Comparison of ENCODE assay signal across 28 cellular contexts in genomic region chr12:52790427-52791270, GRCh38. TPM values are rescaled to one million over a fixed set of nuclear protein-coding genes. Genes with fewer than 3 reads are reported as not detected.
A peak's percentile ranks its signal among the peaks of the same experiment; 100 is the strongest.
DNase-seq lines count a peak whose midpoint lies in the region; ATAC-seq and TF ChIP-seq lines count a peak whose summit lies in the region.
"Had no signal": no experiment of that assay in that cellular context is flagged by ENCODE, and none has a peak within 500 bp of the region (broad histone marks: within the 10 kb centered on the region; RNA-seq: fewer than 3 reads in every experiment).

No MANE protein-coding gene starts in this region.

- CTCF ChIA-PET in GM10248 (lab: Yijun Ruan, JAX) = interaction anchor here (0.9 kb wide), 1 partner anchor 10 kb away, joined by 4 read pairs; no protein-coding TSS in a partner anchor

- H3K4me1 ChIP-seq in endodermal cell (ENCODE audit: control insufficient read depth, insufficient read depth, low read length) = no peaks in the 10 kb centered on the region
- H3K4me1 ChIP-seq in spleen = peaks cover 0 to 9% (median 3%) of the 10 kb centered on the region in 6 donors

- TF ChIP-seq CTCF in endodermal cell (conservative IDR thresholded peaks at IDR 0.05) = peak; percentile 13
- no peak for TF ChIP-seq CTCF in spleen (IDR thresholded peaks at IDR 0.05 in 8 of 11, conservative IDR thresholded peaks at IDR 0.05 in 3 of 11)
- no peak for TF ChIP-seq CTCF in GM10248 (IDR thresholded peaks at IDR 0.05; ENCODE audit: control extremely low read depth, extremely low read depth, low read depth, missing control alignments)

- WGBS in endodermal cell (ENCODE audit: insufficient coverage in 1 of 2, insufficient read length in 1 of 2), 2 experiments = 89 to 92% methylated on average over 17 to 19 of the region's 19 CpGs
- 66 to 83% (median 69%) methylated on average over 9 to 19 of the region's 19 CpGs for WGBS in spleen, 5 donors

- no peak for DNase-seq in activated naive CD4-positive, alpha-beta T cell treated with anti-CD3 and anti-CD28 coated beads, Interleukin-2, amount 50 U/mL, for 72 hours (ENCODE audit: low spot score in 2 of 2)
- DNase-seq in endodermal cell (no peak), spleen (peak; percentile 65), GM10248 (ENCODE audit: extremely low spot score) (no peak), NCI-H1694 treated with DMSO at 0.1 percent for 48 hours (lab: John Stamatoyannopoulos, UW) (no peak)
- DNase-seq: activated CD4-positive, alpha-beta T cell treated with anti-CD3 and anti-CD28 coated beads, Interleukin-2, amount 10 ng/mL, durations not matched to agents 24 days and 14 days; COR-L47; HFFc6; NCI-H446 treated with DMSO at 0.1 percent for 48 hours; SHP77 treated with DMSO at 0.1 percent for 48 hours; stimulated activated naive CD4-positive, alpha-beta T cell; SW 1271; T-helper 9 cell had no signal

- no peak for TF ChIP-seq POLR2A in spleen (IDR thresholded peaks at IDR 0.05)

- peak overlapping the region; percentile 8 for H3K4me3 Mint-ChIP-seq in activated naive CD4-positive, alpha-beta T cell treated with anti-CD3 and anti-CD28 coated beads, Interleukin-2, amount 50 U/mL, for 24 hours
- peak overlapping the region; percentile 7 for H3K4me3 Mint-ChIP-seq in endodermal cell
- H3K4me3 Mint-ChIP-seq: activated CD4-positive, alpha-beta T cell treated with anti-CD3 and anti-CD28 coated beads, Interleukin-2, amount 10 ng/mL, durations not matched to agents 24 days and 14 days; activated naive CD8-positive, alpha-beta T cell; HFFc6; memory B cell; neural crest cell had no signal

- H3K36me3 ChIP-seq in endodermal cell (ENCODE audit: control insufficient read depth, insufficient read depth, low read length) = no peaks in the 10 kb centered on the region
- no peaks in the 10 kb centered on the region for H3K36me3 ChIP-seq in spleen
- H3K36me3 ChIP-seq: Peyer's patch had no signal

- H3K27ac Mint-ChIP-seq in activated naive CD4-positive, alpha-beta T cell treated with anti-CD3 and anti-CD28 coated beads, Interleukin-2, amount 50 U/mL, for 24 hours = no peak overlapping the region
- H3K27ac Mint-ChIP-seq in activated naive CD4-positive, alpha-beta T cell treated with anti-CD3 and anti-CD28 coated beads, Interleukin-2, amount 50 U/mL, for 72 hours = no peak overlapping the region
- no peak overlapping the region for H3K27ac Mint-ChIP-seq in endodermal cell
- H3K27ac Mint-ChIP-seq: activated CD4-positive, alpha-beta T cell treated with anti-CD3 and anti-CD28 coated beads, Interleukin-2, amount 10 ng/mL, durations not matched to agents 24 days and 14 days; activated naive CD8-positive, alpha-beta T cell; HFFc6; memory B cell had no signal

- intact Hi-C loops in spleen (cut with DNase I; ENCODE audit: low total_unique reads) = no loop called here

- peaks cover 3% of the 10 kb centered on the region for H3K9me3 Mint-ChIP-seq in activated naive CD4-positive, alpha-beta T cell treated with anti-CD3 and anti-CD28 coated beads, Interleukin-2, amount 50 U/mL, for 24 hours
- no peaks in the 10 kb centered on the region for H3K9me3 Mint-ChIP-seq in activated naive CD4-positive, alpha-beta T cell treated with anti-CD3 and anti-CD28 coated beads, Interleukin-2, amount 50 U/mL, for 72 hours
- H3K9me3 Mint-ChIP-seq in endodermal cell = no peaks in the 10 kb centered on the region
- H3K9me3 Mint-ChIP-seq: activated CD4-positive, alpha-beta T cell treated with anti-CD3 and anti-CD28 coated beads, Interleukin-2, amount 10 ng/mL, durations not matched to agents 24 days and 14 days; HFFc6; neural crest cell had no signal

- POLR2A ChIA-PET in GM10248 (lab: Yijun Ruan, JAX) = no interaction called here

- no peak for ATAC-seq in activated naive CD4-positive, alpha-beta T cell treated with anti-CD3 and anti-CD28 coated beads, Interleukin-2, amount 50 U/mL, for 72 hours
- ATAC-seq: left lobe of liver had no signal

- H3K4me3 ChIP-seq in endodermal cell (ENCODE audit: low read length) = no peak overlapping the region
- no peak overlapping the region for H3K4me3 ChIP-seq in spleen
- H3K4me3 ChIP-seq: Peyer's patch had no signal

- no peaks in the 10 kb centered on the region for H3K9me3 ChIP-seq in endodermal cell (ENCODE audit: control insufficient read depth, low read length)
- no peaks in the 10 kb centered on the region for H3K9me3 ChIP-seq in spleen
- H3K9me3 ChIP-seq: Peyer's patch had no signal

- no peak overlapping the region for H3K9ac ChIP-seq in endodermal cell (ENCODE audit: extremely low read depth, low read length, poor library complexity, severe bottlenecking)

- H3K27me3 ChIP-seq in endodermal cell (ENCODE audit: control insufficient read depth, insufficient read depth, low read length, poor library complexity, severe bottlenecking) (no peaks in the 10 kb centered on the region), spleen (replicated peaks in 1 of 7) (peaks cover 0 to 48% (median 17%) of the 10 kb centered on the region in 7 donors)
- H3K27me3 ChIP-seq: Peyer's patch had no signal

- H3K4me1 Mint-ChIP-seq in activated naive CD4-positive, alpha-beta T cell treated with anti-CD3 and anti-CD28 coated beads, Interleukin-2, amount 50 U/mL, for 24 hours = peaks cover 32% of the 10 kb centered on the region
- no peaks in the 10 kb centered on the region for H3K4me1 Mint-ChIP-seq in endodermal cell
- H3K4me1 Mint-ChIP-seq: neural crest cell had no signal

- H3K27ac ChIP-seq in endodermal cell (ENCODE audit: low read depth, low read length) = no peak overlapping the region
- no peak overlapping the region for H3K27ac ChIP-seq in spleen
- H3K27ac ChIP-seq: 22Rv1, C4-2B, Peyer's patch had no signal

- peaks cover 3% of the 10 kb centered on the region for H3K36me3 Mint-ChIP-seq in activated naive CD4-positive, alpha-beta T cell treated with anti-CD3 and anti-CD28 coated beads, Interleukin-2, amount 50 U/mL, for 24 hours
- H3K36me3 Mint-ChIP-seq in activated naive CD4-positive, alpha-beta T cell treated with anti-CD3 and anti-CD28 coated beads, Interleukin-2, amount 50 U/mL, for 72 hours = no peaks in the 10 kb centered on the region
- no peaks in the 10 kb centered on the region for H3K36me3 Mint-ChIP-seq in endodermal cell (ENCODE audit: low read depth)
- H3K36me3 Mint-ChIP-seq: activated naive CD8-positive, alpha-beta T cell; memory B cell had no signal

- peaks cover 15% of the 10 kb centered on the region for H3K27me3 Mint-ChIP-seq in activated naive CD4-positive, alpha-beta T cell treated with anti-CD3 and anti-CD28 coated beads, Interleukin-2, amount 50 U/mL, for 24 hours
- H3K27me3 Mint-ChIP-seq in endodermal cell (ENCODE audit: insufficient read depth) = peaks cover 30% of the 10 kb centered on the region

RNA-seq across cellular contexts. Expression of gene KRT3, which starts 5.3 kb away (rescaled TPM):
- total RNA-seq in activated naive CD4-positive, alpha-beta T cell treated with anti-CD3 and anti-CD28 coated beads, Interleukin-2, amount 50 U/mL, for 72 hours = under 1 TPM in 1 of 2 donors, not detected in 1; 0.09 TPM
- not detected for total RNA-seq in endodermal cell
- not detected for polyA plus RNA-seq in endodermal cell (2013, experiment 1 of 2)
- not detected for polyA plus RNA-seq in endodermal cell (2013, experiment 2 of 2)
- not detected for total RNA-seq in spleen
- polyA plus RNA-seq in spleen = not detected
- total RNA-seq: activated CD8-positive, alpha-beta memory T cell treated with anti-CD3 and anti-CD28 coated beads for 36 hours; G401; HFFc6; left lobe of liver; neural crest cell; Peyer's patch; temporal lobe; ureter had no signal
- polyA plus RNA-seq: small intestine had no signal

RNA-seq across cellular contexts. Expression of gene KRT76, which starts 13.5 kb away (rescaled TPM):
- total RNA-seq in activated naive CD4-positive, alpha-beta T cell treated with anti-CD3 and anti-CD28 coated beads, Interleukin-2, amount 50 U/mL, for 72 hours = not detected
- total RNA-seq in endodermal cell (not detected), spleen (not detected)
- not detected for polyA plus RNA-seq in endodermal cell (2013, experiment 1 of 2)
- polyA plus RNA-seq in endodermal cell (2013, experiment 2 of 2) = not detected
- not detected for polyA plus RNA-seq in spleen
- total RNA-seq: activated CD4-positive, alpha-beta T cell treated with anti-CD3 and anti-CD28 coated beads, Interleukin-2, amount 10 ng/mL, durations not matched to agents 24 days and 14 days; activated CD8-positive, alpha-beta memory T cell treated with anti-CD3 and anti-CD28 coated beads for 36 hours; bronchial epithelial cell; G401; glomerular endothelial cell; HFFc6; left lobe of liver; neural crest cell; Peyer's patch; temporal lobe; ureter had no signal
- polyA plus RNA-seq: small intestine had no signal

RNA-seq across cellular contexts. Expression of gene KRT4, which starts 23.3 kb away (rescaled TPM):
- total RNA-seq in activated naive CD4-positive, alpha-beta T cell treated with anti-CD3 and anti-CD28 coated beads, Interleukin-2, amount 50 U/mL, for 72 hours = not detected
- total RNA-seq in endodermal cell = not detected
- polyA plus RNA-seq in endodermal cell (2013, experiment 1 of 2) = not detected
- polyA plus RNA-seq in endodermal cell (2013, experiment 2 of 2) = not detected
- under 1 TPM in 1 of 7 donors, not detected in 6; 0.37 TPM for total RNA-seq in spleen
- polyA plus RNA-seq in spleen = 1 to 10 TPM in 2 of 3 donors, under 1 TPM in 1; 0.55 to 3.4 (median 1.4) TPM
- total RNA-seq: activated CD4-positive, alpha-beta T cell treated with anti-CD3 and anti-CD28 coated beads, Interleukin-2, amount 10 ng/mL, durations not matched to agents 24 days and 14 days; activated CD8-positive, alpha-beta memory T cell treated with anti-CD3 and anti-CD28 coated beads for 36 hours; G401; glomerular endothelial cell; left lobe of liver; neural crest cell; Peyer's patch; temporal lobe had no signal

RNA-seq across cellular contexts. Expression of gene KRT79, which starts 43.5 kb away (rescaled TPM):
- under 1 TPM; 0.12 to 0.25 TPM for total RNA-seq in activated naive CD4-positive, alpha-beta T cell treated with anti-CD3 and anti-CD28 coated beads, Interleukin-2, amount 50 U/mL, for 72 hours
- total RNA-seq in endodermal cell (not detected), spleen (under 1 TPM in 1 of 7 donors, not detected in 6; 0.37 TPM)
- polyA plus RNA-seq in endodermal cell (2013, experiment 1 of 2) = not detected
- polyA plus RNA-seq in endodermal cell (2013, experiment 2 of 2) = not detected
- under 1 TPM in 2 of 3 donors, not detected in 1; 0.15 to 0.19 TPM for polyA plus RNA-seq in spleen
- total RNA-seq: activated CD4-positive, alpha-beta T cell treated with anti-CD3 and anti-CD28 coated beads, Interleukin-2, amount 10 ng/mL, durations not matched to agents 24 days and 14 days; G401; HFFc6; left lobe of liver; neural crest cell; Peyer's patch; temporal lobe; ureter had no signal

RNA-seq across cellular contexts. Expression of gene KRT78, which starts 58.1 kb away (rescaled TPM):
- not detected for total RNA-seq in activated naive CD4-positive, alpha-beta T cell treated with anti-CD3 and anti-CD28 coated beads, Interleukin-2, amount 50 U/mL, for 72 hours
- total RNA-seq in endodermal cell = not detected
- not detected for polyA plus RNA-seq in endodermal cell (2013, experiment 1 of 2)
- polyA plus RNA-seq in endodermal cell (2013, experiment 2 of 2) = not detected
- not detected for total RNA-seq in spleen
- polyA plus RNA-seq in spleen = under 1 TPM in 2 of 3 donors, not detected in 1; 0.24 to 0.83 TPM
- total RNA-seq: activated CD4-positive, alpha-beta T cell treated with anti-CD3 and anti-CD28 coated beads, Interleukin-2, amount 10 ng/mL, durations not matched to agents 24 days and 14 days; activated CD8-positive, alpha-beta memory T cell treated with anti-CD3 and anti-CD28 coated beads for 36 hours; glomerular endothelial cell; left lobe of liver; neural crest cell; Peyer's patch; temporal lobe; ureter had no signal
